ENCODE assay signal across 2 cellular contexts in the genomic region with DNA sequence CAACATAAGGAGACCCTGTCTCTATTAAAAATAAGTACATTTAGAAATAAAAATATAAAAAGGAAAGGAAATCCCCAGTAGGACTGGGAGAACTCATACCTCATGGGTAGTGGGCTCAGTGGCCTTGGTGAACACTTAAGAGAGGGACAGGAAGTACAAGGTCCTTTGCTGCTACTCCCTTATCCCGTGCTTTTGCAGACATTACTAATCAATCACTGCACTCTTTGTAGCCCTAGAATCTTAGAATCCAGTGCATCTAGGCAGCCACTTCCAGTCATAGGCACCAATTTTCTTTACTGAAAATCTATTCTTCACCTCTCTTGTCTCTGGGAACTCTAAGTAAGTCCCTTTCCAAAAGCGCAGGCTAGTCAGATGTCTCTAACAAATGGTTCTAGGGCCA.
TF ChIP-seq lines count a peak whose summit lies in the region.

No MANE protein-coding gene starts in this region.

TF ChIP-seq in HEK293, 187 proteins besides CTCF, POLR2A, EP300 and RAD21 (continued from another document):
- TF ChIP-seq ZBTB17 (tag by site-specific recombination; IDR thresholded peaks at IDR 0.05) = 0 out of 2 replicates have a peak, but pooled peaks have one; percentile 23
TF ChIP-seq in HEK293: peak in this region for 2.

TF ChIP-seq in GM12878, 131 proteins besides CTCF, POLR2A, EP300 and RAD21 (continued from another document):
- TF ChIP-seq MLLT1 (IDR thresholded peaks at IDR 0.05) = peak; percentile 89
- TF ChIP-seq, protein P1, sequence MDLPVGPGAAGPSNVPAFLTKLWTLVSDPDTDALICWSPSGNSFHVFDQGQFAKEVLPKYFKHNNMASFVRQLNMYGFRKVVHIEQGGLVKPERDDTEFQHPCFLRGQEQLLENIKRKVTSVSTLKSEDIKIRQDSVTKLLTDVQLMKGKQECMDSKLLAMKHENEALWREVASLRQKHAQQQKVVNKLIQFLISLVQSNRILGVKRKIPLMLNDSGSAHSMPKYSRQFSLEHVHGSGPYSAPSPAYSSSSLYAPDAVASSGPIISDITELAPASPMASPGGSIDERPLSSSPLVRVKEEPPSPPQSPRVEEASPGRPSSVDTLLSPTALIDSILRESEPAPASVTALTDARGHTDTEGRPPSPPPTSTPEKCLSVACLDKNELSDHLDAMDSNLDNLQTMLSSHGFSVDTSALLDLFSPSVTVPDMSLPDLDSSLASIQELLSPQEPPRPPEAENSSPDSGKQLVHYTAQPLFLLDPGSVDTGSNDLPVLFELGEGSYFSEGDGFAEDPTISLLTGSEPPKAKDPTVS (IDR thresholded peaks at IDR 0.05; ENCODE audit: low read depth, low read length) = no peak
